9 cellular contexts compared by ENCODE assay signal in the genomic region with DNA sequence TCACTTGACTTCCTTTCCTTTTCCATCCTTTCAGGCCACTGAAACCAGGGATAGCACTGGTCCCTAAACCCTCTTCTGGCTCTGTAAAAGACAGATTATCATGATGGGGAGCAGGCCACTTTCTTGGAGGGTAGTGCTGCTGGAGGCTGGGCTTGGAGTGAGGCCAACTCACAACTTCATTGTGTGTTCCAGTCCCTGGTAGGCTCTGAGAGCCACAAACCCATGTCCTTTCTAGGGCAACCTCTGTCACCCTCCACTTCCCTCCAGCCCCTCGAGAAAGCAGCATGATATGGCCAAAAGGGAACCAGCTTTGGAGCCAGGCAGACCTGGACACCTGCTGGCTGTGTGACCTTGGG. TPM values are rescaled to one million over a fixed set of nuclear protein-coding genes. Genes with fewer than 3 reads are reported as not detected.
DNase-seq lines count a peak whose midpoint lies in the region; ATAC-seq and TF ChIP-seq lines count a peak whose summit lies in the region.
"Had no signal": no experiment of that assay in that cellular context is flagged by ENCODE, and none has a peak within 500 bp of the region (broad histone marks: within the 10 kb centered on the region; RNA-seq: fewer than 3 reads in every experiment).

No MANE protein-coding gene starts in this region.

- H3K27me3 ChIP-seq in CD4-positive, alpha-beta T cell (ENCODE audit: control insufficient read depth, insufficient read depth, low read length) = no peaks in the 10 kb centered on the region
- H3K27me3 ChIP-seq in Karpas-422 (ENCODE audit: low read length) = no peaks in the 10 kb centered on the region
- H3K27me3 ChIP-seq in body of pancreas = no peaks in the 10 kb centered on the region
- no peaks in the 10 kb centered on the region for H3K27me3 ChIP-seq in PC-9 (ENCODE audit: insufficient read depth, low read depth)

- H3F3A ChIP-seq in PC-9 (ENCODE audit: insufficient read depth, low read depth) = peaks cover 26% of the 10 kb centered on the region

- H4K20me1 ChIP-seq in Karpas-422 (ENCODE audit: insufficient read depth, low read depth, low read length) = peaks cover 18% of the 10 kb centered on the region
- peaks cover 16% of the 10 kb centered on the region for H4K20me1 ChIP-seq in PC-9 (ENCODE audit: insufficient read depth)

- ATAC-seq in CD4-positive, alpha-beta T cell (ENCODE audit: poor library complexity) = no peak
- no peak for ATAC-seq in body of pancreas
- ATAC-seq in natural killer cell treated with Interleukin-12 subunit alpha and Interleukin-12 subunit beta and Interleukin-15 and Interleukin-18, amount 100 ng/mL, for 72 hours = no peak
- no peak for ATAC-seq in GM18498 (IDR thresholded peaks at IDR 0.05; ENCODE audit: unreplicated experiment)
- no peak for ATAC-seq in GM21390 (IDR thresholded peaks at IDR 0.05; ENCODE audit: unreplicated experiment)

- H3K36me3 ChIP-seq in Karpas-422 (ENCODE audit: insufficient read depth, low read length) = peaks cover 1% of the 10 kb centered on the region
- H3K36me3 ChIP-seq in body of pancreas (replicated peaks in 1 of 2; ENCODE audit: insufficient read depth in 1 of 2, low read depth in 2 of 2) = peaks cover 0 to 5% of the 10 kb centered on the region in 2 donors
- no peaks in the 10 kb centered on the region for H3K36me3 ChIP-seq in PC-9 (ENCODE audit: low read depth)

- H3K9me3 ChIP-seq in CD4-positive, alpha-beta T cell (ENCODE audit: control insufficient read depth, low read length) = no peaks in the 10 kb centered on the region
- H3K9me3 ChIP-seq in Karpas-422 (ENCODE audit: low read length) (no peaks in the 10 kb centered on the region), body of pancreas (no peaks in the 10 kb centered on the region), PC-9 (ENCODE audit: insufficient read depth, low read depth) (no peaks in the 10 kb centered on the region)

- peaks cover 32% of the 10 kb centered on the region for H3K36me3 Mint-ChIP-seq in CD4-positive, alpha-beta T cell (ENCODE audit: low read depth)
- peaks cover 7% of the 10 kb centered on the region for H3K36me3 Mint-ChIP-seq in natural killer cell treated with Interleukin-12 subunit alpha and Interleukin-12 subunit beta and Interleukin-15 and Interleukin-18, amount 100 ng/mL, for 72 hours

- peaks cover 48% of the 10 kb centered on the region for H3K4me1 Mint-ChIP-seq in CD4-positive, alpha-beta T cell (ENCODE audit: low read depth)
- H3K4me1 Mint-ChIP-seq in natural killer cell treated with Interleukin-12 subunit alpha and Interleukin-12 subunit beta and Interleukin-15 and Interleukin-18, amount 100 ng/mL, for 72 hours (ENCODE audit: low read depth in 2 of 2) = peaks cover 35 to 38% of the 10 kb centered on the region in 2 donors

- H3K79me2 ChIP-seq in Karpas-422 (ENCODE audit: low read length) (peaks cover 43% of the 10 kb centered on the region), PC-9 (ENCODE audit: low read depth) (peaks cover 33% of the 10 kb centered on the region)

- no peak for DNase-seq in CD4-positive, alpha-beta T cell
- peak; percentile 45 for DNase-seq in Karpas-422
- peak in 1 of 4 donors; percentile 26 for DNase-seq in body of pancreas
- DNase-seq in natural killer cell treated with Interleukin-12 subunit alpha and Interleukin-12 subunit beta and Interleukin-15 and Interleukin-18, amount 100 ng/mL, for 72 hours (ENCODE audit: low spot score) = no peak
- no peak for DNase-seq in NCI-H446 (lab: John Stamatoyannopoulos, UW)
- DNase-seq in PC-9 = no peak
- DNase-seq: SW 1271 had no signal

- no TSS peak for BruUV-seq in PC-9 (replicated peaks; lab: Mats Ljungman, UMichigan)

- H3K4me2 ChIP-seq in Karpas-422 (ENCODE audit: low read depth, low read length, poor library complexity, severe bottlenecking) = peak overlapping the region; percentile 90
- no peak overlapping the region for H3K4me2 ChIP-seq in PC-9

- no peaks in the 10 kb centered on the region for H3K27me3 Mint-ChIP-seq in CD4-positive, alpha-beta T cell
- H3K27me3 Mint-ChIP-seq in natural killer cell treated with Interleukin-12 subunit alpha and Interleukin-12 subunit beta and Interleukin-15 and Interleukin-18, amount 100 ng/mL, for 72 hours = no peaks in the 10 kb centered on the region

- TF ChIP-seq CTCF in CD4-positive, alpha-beta T cell (IDR thresholded peaks at IDR 0.05) = no peak
- TF ChIP-seq CTCF in body of pancreas (IDR thresholded peaks at IDR 0.05) = no peak
- TF ChIP-seq CTCF in PC-9 (conservative IDR thresholded peaks at IDR 0.05) = no peak

- peak overlapping the region; percentile 6; the same call in 1 of the 2 replicates for H3K4me3 ChIP-seq in Karpas-422 (ENCODE audit: low read length)
- no peak overlapping the region for H3K4me3 ChIP-seq in body of pancreas
- no peak overlapping the region for H3K4me3 ChIP-seq in PC-9

- no peak overlapping the region for H3K27ac ChIP-seq in CD4-positive, alpha-beta T cell (ENCODE audit: low read depth, low read length)
- H3K27ac ChIP-seq in Karpas-422 (ENCODE audit: low read length) (peak overlapping the region; percentile 72; the same call in 1 of the 2 replicates), body of pancreas (peak overlapping the region; percentile 44 to 89 (median 77)), PC-9 (no peak overlapping the region)

- peak overlapping the region; percentile 94 for H3K9ac ChIP-seq in Karpas-422 (ENCODE audit: low read length)

- H3K4me1 ChIP-seq in Karpas-422 (ENCODE audit: low read length) (peaks cover 45% of the 10 kb centered on the region), body of pancreas (peaks cover 50% of the 10 kb centered on the region), PC-9 (replicated peaks; ENCODE audit: insufficient read depth) (peaks cover 34% of the 10 kb centered on the region)

- H2AFZ ChIP-seq in Karpas-422 (ENCODE audit: low read length) = no peak overlapping the region
- H2AFZ ChIP-seq in PC-9 = no peak overlapping the region

- no peaks in the 10 kb centered on the region for H3K9me3 Mint-ChIP-seq in CD4-positive, alpha-beta T cell
- no peaks in the 10 kb centered on the region for H3K9me3 Mint-ChIP-seq in natural killer cell treated with Interleukin-12 subunit alpha and Interleukin-12 subunit beta and Interleukin-15 and Interleukin-18, amount 100 ng/mL, for 72 hours

- no peak for TF ChIP-seq POLR2A in body of pancreas (IDR thresholded peaks at IDR 0.05)

- CTCF ChIA-PET in CD4-positive, alpha-beta T cell (lab: Charles Lee) = interaction anchor here (0.6 to 6.0 kb wide), 6 partner anchors 8 to 100 kb away, joined by 3 to 173 read pairs (median 30); partner anchors contain the start of genes CYB561A3, TMEM138 and TMEM216
- CTCF ChIA-PET in PC-9 (lab: Charles Lee) = interaction anchor here (0.7 to 2.0 kb wide), 8 partner anchors 43 to 303 kb away, joined by 3 to 45 read pairs (median 7); partner anchors contain the start of genes CPSF7, SDHAF2 and TMEM216

- peak overlapping the region; percentile 95 for H3K27ac Mint-ChIP-seq in CD4-positive, alpha-beta T cell
- H3K27ac Mint-ChIP-seq in natural killer cell treated with Interleukin-12 subunit alpha and Interleukin-12 subunit beta and Interleukin-15 and Interleukin-18, amount 100 ng/mL, for 72 hours = peak overlapping the region; percentile 64 to 98

- 20 to 26% methylated on average over 1 of the region's 1 CpG for WGBS in body of pancreas, 2 donors

- intact Hi-C loops in CD4-positive, alpha-beta T cell (cut with DNase I, micrococcal nuclease) = loop anchor here (2.0 to 5.0 kb wide), 3 partner anchors 93 to 247 kb away; partner anchors contain the start of genes CPSF7 (in 1 of the 2) and SYT7 (in 1 of the 2)
- intact Hi-C loops in body of pancreas (cut with DNase I) (no loop called here), PC-9 (cut with micrococcal nuclease; ENCODE audit: unreplicated experiment) (loop anchor here (10.0 kb wide), 2 partner anchors 81 to 179 kb away; no protein-coding TSS in a partner anchor)

- POLR2A ChIA-PET in CD4-positive, alpha-beta T cell (lab: Charles Lee) = interaction anchor here (1.3 to 4.4 kb wide), 7 partner anchors 22 to 94 kb away, joined by 3 to 45 read pairs (median 35); partner anchors contain the start of genes CPSF7, CYB561A3, SDHAF2 and TMEM138
- POLR2A ChIA-PET in PC-9 (lab: Charles Lee; ENCODE audit: unreplicated experiment) = no interaction called here

- peak overlapping the region; percentile 34 for H3K4me3 Mint-ChIP-seq in CD4-positive, alpha-beta T cell
- no peak overlapping the region for H3K4me3 Mint-ChIP-seq in natural killer cell treated with Interleukin-12 subunit alpha and Interleukin-12 subunit beta and Interleukin-15 and Interleukin-18, amount 100 ng/mL, for 72 hours

- H3K9me2 ChIP-seq in Karpas-422 (replicated peaks; ENCODE audit: insufficient read depth, low read length) = no peaks in the 10 kb centered on the region
- H3K9me2 ChIP-seq in PC-9 (ENCODE audit: insufficient read depth) = no peaks in the 10 kb centered on the region

RNA-seq across cellular contexts. Expression of gene TKFC, which starts 2.3 kb away (rescaled TPM):
- 10 to 100 TPM; 21.8 to 26.3 TPM for total RNA-seq in CD4-positive, alpha-beta T cell
- total RNA-seq in Karpas-422 (2014; rRNA removed; shearing (Covaris generic); ENCODE audit: low replicate concordance) = 72.6 and 92.4 TPM in 2 replicates
- 10 to 100 TPM; 27.5 to 38.6 TPM for total RNA-seq in body of pancreas
- 10 to 100 TPM; 18.9 to 38.9 TPM for total RNA-seq in natural killer cell treated with Interleukin-12 subunit alpha and Interleukin-12 subunit beta and Interleukin-15 and Interleukin-18, amount 100 ng/mL, for 72 hours
- 168 and 258 TPM in 2 replicates for total RNA-seq in PC-9 (2021)

RNA-seq across cellular contexts. Expression of gene DDB1, which starts 2.4 kb away (rescaled TPM):
- total RNA-seq in CD4-positive, alpha-beta T cell = 100 to 1,000 TPM; 140 to 147 TPM
- total RNA-seq in Karpas-422 (2014; rRNA removed; shearing (Covaris generic); ENCODE audit: low replicate concordance) = 100 and 163 TPM in 2 replicates
- total RNA-seq in body of pancreas (10 to 100 TPM; 70.6 to 91.0 TPM), PC-9 (2021) (302 and 305 TPM in 2 replicates)
- total RNA-seq in natural killer cell treated with Interleukin-12 subunit alpha and Interleukin-12 subunit beta and Interleukin-15 and Interleukin-18, amount 100 ng/mL, for 72 hours = 100 to 1,000 TPM; 241 to 276 TPM

RNA-seq across cellular contexts. Expression of gene CYB561A3, which starts 26.3 kb away (rescaled TPM):
- total RNA-seq in CD4-positive, alpha-beta T cell = 10 to 100 TPM; 24.4 to 25.8 TPM
- total RNA-seq in Karpas-422 (2014; rRNA removed; shearing (Covaris generic); ENCODE audit: low replicate concordance) = 43.8 and 51.3 TPM in 2 replicates
- total RNA-seq in body of pancreas (10 to 100 TPM; 26.5 to 31.3 TPM), PC-9 (2021) (96.9 and 120 TPM in 2 replicates)
- 100 to 1,000 TPM in 1 of 2 donors, 10 to 100 TPM in 1; 33.0 to 112 TPM for total RNA-seq in natural killer cell treated with Interleukin-12 subunit alpha and Interleukin-12 subunit beta and Interleukin-15 and Interleukin-18, amount 100 ng/mL, for 72 hours

RNA-seq across cellular contexts. Expression of gene TMEM138, which starts 26.8 kb away (rescaled TPM):
- 10 to 100 TPM; 59.2 to 60.9 TPM for total RNA-seq in CD4-positive, alpha-beta T cell
- total RNA-seq in Karpas-422 (2014; rRNA removed; shearing (Covaris generic); ENCODE audit: low replicate concordance) = 27.2 and 70.3 TPM in 2 replicates
- 10 to 100 TPM; 15.8 to 35.3 TPM for total RNA-seq in body of pancreas
- total RNA-seq in natural killer cell treated with Interleukin-12 subunit alpha and Interleukin-12 subunit beta and Interleukin-15 and Interleukin-18, amount 100 ng/mL, for 72 hours = 100 to 1,000 TPM in 1 of 2 donors, 10 to 100 TPM in 1; 56.1 to 107 TPM
- total RNA-seq in PC-9 (2021) = 32.5 and 46.1 TPM in 2 replicates

RNA-seq across cellular contexts. Expression of gene VWCE, which starts 40.2 kb away (rescaled TPM):
- 1 to 10 TPM in 1 of 2 experiments, under 1 TPM in 1; 0.64 to 1.0 TPM for total RNA-seq in CD4-positive, alpha-beta T cell
- 0.07 and 0.32 TPM in 2 replicates for total RNA-seq in Karpas-422 (2014; rRNA removed; shearing (Covaris generic); ENCODE audit: low replicate concordance)
- total RNA-seq in body of pancreas (1 to 10 TPM in 1 of 2 donors, not detected in 1; 4.3 TPM), PC-9 (2021) (0.41 and 1.4 TPM in 2 replicates)
- 1 to 10 TPM; 2.1 to 3.3 TPM for total RNA-seq in natural killer cell treated with Interleukin-12 subunit alpha and Interleukin-12 subunit beta and Interleukin-15 and Interleukin-18, amount 100 ng/mL, for 72 hours

Comparison
In these comparisons a context has a peak if more than half of its experiments do, and no peak if none do; other contexts are left out.
1. H3K27ac ChIP-seq: peak in Karpas-422 (single experiment) and body of pancreas (4 of 4); none in CD4-positive, alpha-beta T cell (single experiment) and PC-9 (single experiment).